Comparison of ENCODE assay signal across 8 cellular contexts in genomic region chr14:70027785-70028428, GRCh38.
DNase-seq lines count a peak whose midpoint lies in the region; ATAC-seq and TF ChIP-seq lines count a peak whose summit lies in the region.

No MANE protein-coding gene starts in this region.

- ATAC-seq in HG02981 (IDR thresholded peaks at IDR 0.05; ENCODE audit: unreplicated experiment) = no peak

- H3K27me3 ChIP-seq in parathyroid adenoma (ENCODE audit: control insufficient read depth, insufficient read depth, low read length) = no peaks in the 10 kb centered on the region

- no peak overlapping the region for H3K27ac ChIP-seq in parathyroid adenoma

- DNase-seq in COLO829 (ENCODE audit: low spot score) = peak; percentile 55
- DNase-seq in HFF-Myc (ENCODE audit: extremely low read depth, low read depth) = no peak
- peak; percentile 66 for DNase-seq in OCI-M1 (lab: John Stamatoyannopoulos, UW)
- DNase-seq in activated effector memory CD4-positive, alpha-beta T cell treated with Interleukin-2 at 50 U/mL for 16 hours = peak; percentile 2
- DNase-seq in germinal center (ENCODE audit: low spot score) = peak; percentile 82
- DNase-seq in ureter (ENCODE audit: low spot score) = peak; percentile 81

- H3K9me3 ChIP-seq in parathyroid adenoma (ENCODE audit: control insufficient read depth, low read length) = no peaks in the 10 kb centered on the region

- no peaks in the 10 kb centered on the region for H3K36me3 ChIP-seq in parathyroid adenoma (ENCODE audit: control insufficient read depth, insufficient read depth, low read length)

- no peak overlapping the region for H3K4me2 ChIP-seq in parathyroid adenoma (ENCODE audit: low read length)

- no peaks in the 10 kb centered on the region for H3K4me1 ChIP-seq in parathyroid adenoma

- no peak overlapping the region for H3K9ac ChIP-seq in parathyroid adenoma

- H3K79me2 ChIP-seq in parathyroid adenoma = no peaks in the 10 kb centered on the region

- H3K4me3 ChIP-seq in HFF-Myc (replicated peaks; ENCODE audit: low read depth, low read length) (no peak overlapping the region), parathyroid adenoma (ENCODE audit: low read depth, low read length) (no peak overlapping the region)

- TF ChIP-seq CTCF in HFF-Myc (IDR thresholded peaks at IDR 0.05; ENCODE audit: low read depth, low read length, missing control alignments) (peak; percentile 97), parathyroid adenoma (IDR thresholded peaks at IDR 0.05) (peak; percentile 94)

- H2AFZ ChIP-seq in parathyroid adenoma = peak overlapping the region; percentile 60
